ENCODE assay signal across 12 cellular contexts in genomic region chr13:68588623-68589022, GRCh38.
DNase-seq lines count a peak whose midpoint lies in the region; ATAC-seq and TF ChIP-seq lines count a peak whose summit lies in the region.
"Had no signal": no experiment of that assay in that cellular context is flagged by ENCODE, and none has a peak within 500 bp of the region (broad histone marks: within the 10 kb centered on the region; RNA-seq: fewer than 3 reads in every experiment).

No MANE protein-coding gene starts in this region.

- no peaks in the 10 kb centered on the region for H3K27me3 ChIP-seq in ovary

- H3K36me3 Mint-ChIP-seq in activated CD8-positive, alpha-beta T cell treated with anti-CD3 and anti-CD28 coated beads for 36 hours (ENCODE audit: low read depth), result no peaks in the 10 kb centered on the region

- CTCF ChIA-PET in activated CD8-positive, alpha-beta T cell treated with anti-CD3 and anti-CD28 coated beads for 36 hours (lab: Charles Lee), result no interaction called here

- no peak overlapping the region for H3K4me3 ChIP-seq in ovary

- H3K36me3 ChIP-seq in ovary, result no peaks in the 10 kb centered on the region

- peaks cover 10% of the 10 kb centered on the region for H3K9me3 Mint-ChIP-seq in activated CD8-positive, alpha-beta T cell treated with anti-CD3 and anti-CD28 coated beads for 36 hours

- no peaks in the 10 kb centered on the region for H3K9me3 ChIP-seq in ovary

- POLR2A ChIA-PET in activated CD8-positive, alpha-beta T cell treated with anti-CD3 and anti-CD28 coated beads for 36 hours (lab: Charles Lee), result no interaction called here

- H3K27ac Mint-ChIP-seq in activated CD8-positive, alpha-beta T cell treated with anti-CD3 and anti-CD28 coated beads for 36 hours, result no peak overlapping the region
- H3K27ac Mint-ChIP-seq: stimulated activated naive CD8-positive, alpha-beta T cell treated with anti-CD3 and anti-CD28 coated beads, Interleukin-15, Interleukin-2, amounts not matched to agents 100 ng/mL and 50 ng/mL, for 24 hours had no signal

- no peak overlapping the region for H3K27ac ChIP-seq in ovary

- ATAC-seq in GM19035 (IDR thresholded peaks at IDR 0.05; ENCODE audit: unreplicated experiment) (peak; percentile 97), HG02763 (IDR thresholded peaks at IDR 0.05; ENCODE audit: unreplicated experiment) (peak; percentile 100), HG03571 (IDR thresholded peaks at IDR 0.05; ENCODE audit: unreplicated experiment) (peak; percentile 100)
- ATAC-seq in activated CD8-positive, alpha-beta T cell treated with anti-CD3 and anti-CD28 coated beads for 36 hours, result no peak

- H3K27me3 Mint-ChIP-seq in activated CD8-positive, alpha-beta T cell treated with anti-CD3 and anti-CD28 coated beads for 36 hours, result no peaks in the 10 kb centered on the region
- H3K27me3 Mint-ChIP-seq: stimulated activated naive CD8-positive, alpha-beta T cell treated with anti-CD3 and anti-CD28 coated beads, Interleukin-15, Interleukin-2, amounts not matched to agents 100 ng/mL and 50 ng/mL, for 24 hours had no signal

- no peak overlapping the region for H3K4me3 Mint-ChIP-seq in activated CD8-positive, alpha-beta T cell treated with anti-CD3 and anti-CD28 coated beads for 36 hours
- H3K4me3 Mint-ChIP-seq: stimulated activated naive CD8-positive, alpha-beta T cell treated with anti-CD3 and anti-CD28 coated beads, Interleukin-15, Interleukin-2, amounts not matched to agents 100 ng/mL and 50 ng/mL, for 24 hours had no signal

- DNase-seq in germinal center (ENCODE audit: low spot score) (peak; percentile 1), ovary (no peak), DMS114 treated with DMSO at 0.1 percent for 48 hours (lab: John Stamatoyannopoulos, UW; ENCODE audit: unreplicated experiment) (no peak)
- DNase-seq in activated CD8-positive, alpha-beta T cell treated with anti-CD3 and anti-CD28 coated beads for 36 hours, result no peak
- DNase-seq in effector CD8-positive, alpha-beta T cell (lab: John Stamatoyannopoulos, UW), result no peak
- DNase-seq: activated CD4-positive, alpha-beta T cell treated with anti-CD3 and anti-CD28 coated beads, Interleukin-2, amount 50 U/mL, for 1 hour; EL; NCI-H82 had no signal

- 81 to 85% (median 85%) methylated on average over 4 of the region's 4 CpGs for WGBS in ovary, 3 donors

- TF ChIP-seq CTCF in ovary (IDR thresholded peaks at IDR 0.05), result no peak
- TF ChIP-seq CTCF in activated CD8-positive, alpha-beta T cell treated with anti-CD3 and anti-CD28 coated beads for 36 hours (IDR thresholded peaks at IDR 0.05), result no peak

- H3K4me1 Mint-ChIP-seq in activated CD8-positive, alpha-beta T cell treated with anti-CD3 and anti-CD28 coated beads for 36 hours (ENCODE audit: low read depth), result no peaks in the 10 kb centered on the region

- no peaks in the 10 kb centered on the region for H3K4me1 ChIP-seq in ovary (ENCODE audit: insufficient read depth)

- no peak for TF ChIP-seq EP300 in ovary (IDR thresholded peaks at IDR 0.05)

- TF ChIP-seq POLR2A in ovary (IDR thresholded peaks at IDR 0.05), result no peak

- intact Hi-C loops in ovary (cut with DNase I), result no loop called here
- intact Hi-C loops in activated CD8-positive, alpha-beta T cell treated with anti-CD3 and anti-CD28 coated beads for 36 hours (cut with micrococcal nuclease), result no loop called here
